ENCODE assay signal across 10 cellular contexts in the genomic region with DNA sequence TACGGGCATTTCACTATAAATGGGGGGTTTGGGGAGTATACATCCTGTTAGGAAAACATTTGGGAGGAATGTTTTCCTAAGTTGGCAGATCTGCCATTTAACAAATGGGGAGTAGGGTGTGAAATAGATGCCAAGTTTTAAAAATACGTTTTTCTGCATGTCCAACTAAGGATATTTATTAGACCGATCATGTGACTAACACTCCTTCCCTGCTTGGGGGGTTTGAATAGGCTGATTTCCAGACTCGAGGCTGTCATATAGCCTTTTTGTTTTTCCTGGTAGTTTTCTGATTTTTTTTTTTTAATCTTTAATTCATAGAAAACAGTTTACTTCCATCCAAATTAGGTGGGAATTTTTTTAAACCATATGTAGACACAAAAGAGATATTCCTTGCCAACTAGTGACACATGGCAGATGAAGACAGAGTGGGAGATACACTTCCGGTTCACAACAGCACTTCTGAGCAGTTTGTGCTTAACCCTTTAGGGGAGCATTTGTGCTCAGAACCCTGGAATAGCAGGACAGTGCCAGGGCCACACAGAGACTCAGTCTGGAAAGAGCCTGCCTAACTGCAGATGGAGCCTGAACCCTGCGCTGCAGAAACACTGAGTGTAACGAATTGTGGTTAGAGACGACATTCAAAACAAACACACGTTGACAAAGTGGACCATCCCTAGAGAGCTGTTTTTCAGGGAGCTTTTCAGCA. TPM values are rescaled to one million over a fixed set of nuclear protein-coding genes. Genes with fewer than 3 reads are reported as not detected.
DNase-seq lines count a peak whose midpoint lies in the region; ATAC-seq and TF ChIP-seq lines count a peak whose summit lies in the region.
"Had no signal": no experiment of that assay in that cellular context is flagged by ENCODE, and none has a peak within 500 bp of the region (broad histone marks: within the 10 kb centered on the region; RNA-seq: fewer than 3 reads in every experiment).

No MANE protein-coding gene starts in this region.

- no peak overlapping the region for H3K4me2 ChIP-seq in neuronal stem cell (ENCODE audit: insufficient read depth, low read length, poor library complexity, severe bottlenecking)

- H3K18ac ChIP-seq in neuronal stem cell (ENCODE audit: low read length) = no peak overlapping the region

- peak overlapping the region; percentile 57 for H3K9ac ChIP-seq in SK-N-MC (ENCODE audit: insufficient read length)
- no peak overlapping the region for H3K9ac ChIP-seq in neuronal stem cell (ENCODE audit: low read depth, low read length, poor library complexity)

- no peak overlapping the region for H2BK120ac ChIP-seq in neuronal stem cell (ENCODE audit: low read depth, low read length)

- H3K9me3 ChIP-seq in SK-N-MC (ENCODE audit: low read depth, low read length) (no peaks in the 10 kb centered on the region), upper lobe of right lung (no peaks in the 10 kb centered on the region), neuronal stem cell (replicated peaks in 1 of 2; ENCODE audit: control insufficient read depth in 2 of 2, insufficient read depth in 1 of 2, low read depth in 1 of 2, low read length in 2 of 2) (no peaks in the 10 kb centered on the region)

- H2AFZ ChIP-seq in neuronal stem cell (ENCODE audit: low read length) = no peak overlapping the region

- no peak overlapping the region for H3K4me3 Mint-ChIP-seq in natural killer cell
- no peak overlapping the region for H3K4me3 Mint-ChIP-seq in natural killer cell treated with Interleukin-12 subunit alpha and Interleukin-12 subunit beta and Interleukin-15 and Interleukin-18, amount 100 ng/mL, for 72 hours

- H3K27ac ChIP-seq in SK-N-MC = peak overlapping the region; percentile 67
- H3K27ac ChIP-seq in upper lobe of right lung = peak overlapping the region; percentile 24
- no peak overlapping the region for H3K27ac ChIP-seq in neuronal stem cell (replicated peaks; ENCODE audit: low read length)
- H3K27ac ChIP-seq: C4-2B had no signal

- H3K9me3 Mint-ChIP-seq in natural killer cell = no peaks in the 10 kb centered on the region
- H3K9me3 Mint-ChIP-seq in natural killer cell treated with Interleukin-12 subunit alpha and Interleukin-12 subunit beta and Interleukin-15 and Interleukin-18, amount 100 ng/mL, for 72 hours = no peaks in the 10 kb centered on the region

- no peak overlapping the region for H4K91ac ChIP-seq in neuronal stem cell (ENCODE audit: low read depth, low read length, poor library complexity)

- H2BK12ac ChIP-seq in neuronal stem cell (ENCODE audit: low read length) = no peak overlapping the region

- H3K36me3 Mint-ChIP-seq in natural killer cell = no peaks in the 10 kb centered on the region
- H3K36me3 Mint-ChIP-seq in natural killer cell treated with Interleukin-12 subunit alpha and Interleukin-12 subunit beta and Interleukin-15 and Interleukin-18, amount 100 ng/mL, for 72 hours = no peaks in the 10 kb centered on the region

- no peak overlapping the region for H2BK5ac ChIP-seq in neuronal stem cell (ENCODE audit: low read length)

- intact Hi-C loops in natural killer cell (cut with micrococcal nuclease) (no loop called here), upper lobe of right lung (cut with DNase I) (loop anchor here (10.0 kb wide), 1 partner anchor 85 kb away; no protein-coding TSS in a partner anchor)

- no peak overlapping the region for H2AK5ac ChIP-seq in neuronal stem cell (ENCODE audit: low read depth, low read length)

- H4K8ac ChIP-seq in neuronal stem cell (ENCODE audit: low read depth, low read length) = no peak overlapping the region

- H3K36me3 ChIP-seq in SK-N-MC (ENCODE audit: insufficient read depth, low read length) (no peaks in the 10 kb centered on the region), upper lobe of right lung (no peaks in the 10 kb centered on the region), neuronal stem cell (replicated peaks in 1 of 2; ENCODE audit: control insufficient read depth in 2 of 2, insufficient read depth in 2 of 2, low read length in 2 of 2) (peaks cover 0 to 2% of the 10 kb centered on the region in 2 donors)

- H3K4ac ChIP-seq in neuronal stem cell (ENCODE audit: low read length) = no peak overlapping the region

- H3K27ac Mint-ChIP-seq in natural killer cell = peak overlapping the region; percentile 67 to 75
- H3K27ac Mint-ChIP-seq in natural killer cell treated with Interleukin-12 subunit alpha and Interleukin-12 subunit beta and Interleukin-15 and Interleukin-18, amount 100 ng/mL, for 72 hours = peak overlapping the region in 1 of 2 donors; percentile 25

- no peak overlapping the region for H3K23ac ChIP-seq in neuronal stem cell (ENCODE audit: low read depth, low read length, poor library complexity)

- H3K4me3 ChIP-seq in SK-N-MC (no peak overlapping the region), upper lobe of right lung (no peak overlapping the region), neuronal stem cell (ENCODE audit: low read length in 2 of 2) (no peak overlapping the region)

- H3K27me3 ChIP-seq in upper lobe of right lung (no peaks in the 10 kb centered on the region), neuronal stem cell (ENCODE audit: control insufficient read depth in 3 of 3, insufficient read depth in 3 of 3, low read depth in 1 of 3, low read length in 3 of 3) (no peaks in the 10 kb centered on the region)

- H3K4me1 Mint-ChIP-seq in natural killer cell = peaks cover 37 to 38% of the 10 kb centered on the region in 2 donors
- H3K4me1 Mint-ChIP-seq in natural killer cell treated with Interleukin-12 subunit alpha and Interleukin-12 subunit beta and Interleukin-15 and Interleukin-18, amount 100 ng/mL, for 72 hours (ENCODE audit: low read depth in 2 of 2) = peaks cover 33 to 37% of the 10 kb centered on the region in 2 donors

- H3K4me1 ChIP-seq in upper lobe of right lung (peaks cover 31% of the 10 kb centered on the region), neuronal stem cell (ENCODE audit: control insufficient read depth in 2 of 2, insufficient read depth in 1 of 2, low read depth in 1 of 2, low read length in 2 of 2) (peaks cover 2% of the 10 kb centered on the region in 2 donors)

- no peaks in the 10 kb centered on the region for H3K27me3 Mint-ChIP-seq in natural killer cell (ENCODE audit: low read depth in 2 of 2)
- H3K27me3 Mint-ChIP-seq in natural killer cell treated with Interleukin-12 subunit alpha and Interleukin-12 subunit beta and Interleukin-15 and Interleukin-18, amount 100 ng/mL, for 72 hours = no peaks in the 10 kb centered on the region

- DNase-seq in natural killer cell = no peak
- no peak for DNase-seq in natural killer cell treated with Interleukin-12 subunit alpha and Interleukin-12 subunit beta and Interleukin-15 and Interleukin-18, amount 100 ng/mL, for 72 hours (ENCODE audit: low spot score)
- DNase-seq in SK-N-MC (ENCODE audit: low read depth, low spot score) = no peak
- DNase-seq in iris pigment epithelial cell (ENCODE audit: low read depth) = peak; percentile 47
- no peak for DNase-seq in upper lobe of right lung
- DNase-seq in neuronal stem cell (ENCODE audit: low spot score) = no peak
- no peak for DNase-seq in retina
- DNase-seq: stimulated activated naive CD4-positive, alpha-beta T cell treated with Interleukin-2 at 50 U/mL for 16 hours had no signal

- TF ChIP-seq CTCF in natural killer cell (IDR thresholded peaks at IDR 0.05) (no peak), upper lobe of right lung (IDR thresholded peaks at IDR 0.05) (no peak)

- H3K79me1 ChIP-seq in neuronal stem cell (ENCODE audit: low read depth, low read length) = no peaks in the 10 kb centered on the region

- no peak overlapping the region for H2BK15ac ChIP-seq in neuronal stem cell (ENCODE audit: low read length)

- no peak for ATAC-seq in natural killer cell
- no peak for ATAC-seq in natural killer cell treated with Interleukin-12 subunit alpha and Interleukin-12 subunit beta and Interleukin-15 and Interleukin-18, amount 100 ng/mL, for 72 hours
- no peak for ATAC-seq in upper lobe of right lung
- no peak for ATAC-seq in HG02970 (IDR thresholded peaks at IDR 0.05; ENCODE audit: low FRiP score, unreplicated experiment)

- no CpG with 5 or more reads among the region's 9 CpGs for WGBS in neuronal stem cell (ENCODE audit: extremely low coverage in 2 of 2, insufficient read length in 2 of 2, insufficient replicate concordance in 1 of 2), 2 donors

- no peak overlapping the region for H3K14ac ChIP-seq in neuronal stem cell (ENCODE audit: low read length)

RNA-seq across cellular contexts. Expression of a gene that starts 5.6 kb away (rescaled TPM):
- 100 to 1,000 TPM; 209 to 232 (median 230) TPM for total RNA-seq in natural killer cell
- 100 to 1,000 TPM; 171 to 224 TPM for total RNA-seq in natural killer cell treated with Interleukin-12 subunit alpha and Interleukin-12 subunit beta and Interleukin-15 and Interleukin-18, amount 100 ng/mL, for 72 hours
- 85.8 TPM for total RNA-seq in upper lobe of right lung
- polyA plus RNA-seq in neuronal stem cell (2013, experiment 1 of 2) = 59.3 TPM
- polyA plus RNA-seq in neuronal stem cell (2013, experiment 2 of 2) = 61.3 TPM
